In genomic region chr6:12911387-12911960, GRCh38 we compare ENCODE assay signal across 8 cellular contexts.
DNase-seq lines count a peak whose midpoint lies in the region; ATAC-seq and TF ChIP-seq lines count a peak whose summit lies in the region.

No MANE protein-coding gene starts in this region.

- no peaks in the 10 kb centered on the region for H3K36me3 Mint-ChIP-seq in HFFc6 (ENCODE audit: low read depth)

- no peak overlapping the region for H3K27ac Mint-ChIP-seq in HFFc6

- H3K9me3 Mint-ChIP-seq in HFFc6, result no peaks in the 10 kb centered on the region

- H3K9me3 ChIP-seq in Panc1 (ENCODE audit: control insufficient read depth, insufficient read depth, low read depth, low read length), result no peaks in the 10 kb centered on the region
- H3K9me3 ChIP-seq in stomach, result no peaks in the 10 kb centered on the region

- no peaks in the 10 kb centered on the region for H3K4me1 Mint-ChIP-seq in HFFc6 (ENCODE audit: low read depth)

- peak; percentile 10 for DNase-seq in BJ (ENCODE audit: low read depth)
- peak; percentile 53 for DNase-seq in HFFc6
- no peak for DNase-seq in Panc1 (ENCODE audit: low read depth, low spot score)
- peak; percentile 66 for DNase-seq in fibroblast of pulmonary artery (ENCODE audit: low read depth)
- DNase-seq in stomach, result no peak
- no peak for DNase-seq in activated CD4-positive, alpha-beta T cell treated with anti-CD3 and anti-CD28 coated beads for 4 hours
- no peak for DNase-seq in NCI-H187 treated with DMSO at 0.1 percent for 48 hours (lab: John Stamatoyannopoulos, UW)

- H3K36me3 ChIP-seq in BJ (ENCODE audit: control insufficient read depth, insufficient read depth, low read length) (no peaks in the 10 kb centered on the region), Panc1 (ENCODE audit: control insufficient read depth, insufficient read depth, low read length) (no peaks in the 10 kb centered on the region), stomach (no peaks in the 10 kb centered on the region)

- no TSS peak for BruUV-seq in Panc1 (replicated peaks; lab: Mats Ljungman, UMichigan)

- in situ Hi-C loops in Panc1 (cut with HindIII; ENCODE audit: low pct_unique_long_range_greater_than_20kb, low sequenced_read_pairs), result no loop called here

- WGBS in stomach, 5 donors, result 22 to 42% (median 28%) methylated on average over 2 of the region's 2 CpGs

- no peaks in the 10 kb centered on the region for H3K4me1 ChIP-seq in Panc1 (ENCODE audit: control insufficient read depth, insufficient read depth, low read length)
- peaks cover 0 to 5% (median 0%) of the 10 kb centered on the region in 4 donors for H3K4me1 ChIP-seq in stomach

- H3K4me3 Mint-ChIP-seq in HFFc6, result no peak overlapping the region

- H3K27me3 Mint-ChIP-seq in HFFc6 (ENCODE audit: insufficient read depth), result peaks cover 31% of the 10 kb centered on the region

- intact Hi-C loops in Panc1 (cut with micrococcal nuclease; ENCODE audit: unreplicated experiment), result loop anchor here (10.0 kb wide), 1 partner anchor 423 kb away; no protein-coding TSS in a partner anchor
- intact Hi-C loops in stomach (cut with DNase I; ENCODE audit: low total_unique reads), result loop anchor here (10.0 kb wide), 1 partner anchor 423 kb away; no protein-coding TSS in a partner anchor

- no peak for TF ChIP-seq POLR2A in stomach (IDR thresholded peaks at IDR 0.05)

- TF ChIP-seq CTCF in BJ (IDR thresholded peaks at IDR 0.05; ENCODE audit: insufficient read depth, low read depth, low read length) (peak; percentile 59), HFFc6 (IDR thresholded peaks at IDR 0.05) (peak; percentile 77), Panc1 (IDR thresholded peaks at IDR 0.05) (peak; percentile 53; the same call in 1 of the 2 replicates), fibroblast of pulmonary artery (IDR thresholded peaks at IDR 0.05; ENCODE audit: low read length, missing control alignments) (peak; percentile 57), stomach (IDR thresholded peaks at IDR 0.05) (peak in 5 of 7 experiments; percentile 25 to 54 (median 41))

- TF ChIP-seq EP300 in stomach (IDR thresholded peaks at IDR 0.05), result no peak

- H3K27ac ChIP-seq in Panc1 (ENCODE audit: low read length) (no peak overlapping the region), stomach (no peak overlapping the region)

- H3K27me3 ChIP-seq in BJ (ENCODE audit: control insufficient read depth, insufficient read depth, low read length) (peaks cover 2% of the 10 kb centered on the region; the same call in 1 of the 2 replicates), Panc1 (ENCODE audit: control insufficient read depth, insufficient read depth, low read length) (no peaks in the 10 kb centered on the region), stomach (no peaks in the 10 kb centered on the region)

- CTCF ChIA-PET in BJ (lab: Yijun Ruan, JAX) (interaction anchor here (0.5 to 6.6 kb wide), 39 partner anchors 11 to 877 kb away, joined by 3 to 147 read pairs (median 3); partner anchors contain the start of genes SIRT5 and TBC1D7), Panc1 (lab: Charles Lee) (interaction anchor here (0.7 kb wide), 1 partner anchor 663 kb away, joined by 3 read pairs; the partner anchor contains the start of gene SIRT5)

- POLR2A ChIA-PET in BJ (lab: Charles Lee), result no interaction called here
- POLR2A ChIA-PET in Panc1 (lab: Charles Lee), result interaction anchor here (0.6 kb wide), 1 partner anchor 123 kb away, joined by 3 read pairs; no protein-coding TSS in a partner anchor

- H3K4me3 ChIP-seq in BJ (ENCODE audit: low read depth, low read length), result no peak overlapping the region
- no peak overlapping the region for H3K4me3 ChIP-seq in Panc1 (ENCODE audit: low read depth in 2 of 2, low read length in 2 of 2)
- no peak overlapping the region for H3K4me3 ChIP-seq in fibroblast of pulmonary artery (replicated peaks; ENCODE audit: low read depth, low read length)
- no peak overlapping the region for H3K4me3 ChIP-seq in stomach

- no peak for ATAC-seq in Panc1
- no peak for ATAC-seq in GM19324 (IDR thresholded peaks at IDR 0.05; ENCODE audit: low FRiP score, unreplicated experiment)

Comparison
In these comparisons a context has a peak if more than half of its experiments do, and no peak if none do; other contexts are left out.
1. DNase-seq: peak in BJ (single experiment), HFFc6 (single experiment) and fibroblast of pulmonary artery (single experiment); none in Panc1 (single experiment), stomach (single experiment), activated CD4-positive, alpha-beta T cell treated with anti-CD3 and anti-CD28 coated beads for 4 hours (0 of 2) and NCI-H187 treated with DMSO at 0.1 percent for 48 hours (single experiment).
2. Peak in every context shown above with its lines, with median percentiles within 50 percentile points of each other: CTCF ChIP-seq.